ENCODE assay signal across 9 cellular contexts in the genomic region with DNA sequence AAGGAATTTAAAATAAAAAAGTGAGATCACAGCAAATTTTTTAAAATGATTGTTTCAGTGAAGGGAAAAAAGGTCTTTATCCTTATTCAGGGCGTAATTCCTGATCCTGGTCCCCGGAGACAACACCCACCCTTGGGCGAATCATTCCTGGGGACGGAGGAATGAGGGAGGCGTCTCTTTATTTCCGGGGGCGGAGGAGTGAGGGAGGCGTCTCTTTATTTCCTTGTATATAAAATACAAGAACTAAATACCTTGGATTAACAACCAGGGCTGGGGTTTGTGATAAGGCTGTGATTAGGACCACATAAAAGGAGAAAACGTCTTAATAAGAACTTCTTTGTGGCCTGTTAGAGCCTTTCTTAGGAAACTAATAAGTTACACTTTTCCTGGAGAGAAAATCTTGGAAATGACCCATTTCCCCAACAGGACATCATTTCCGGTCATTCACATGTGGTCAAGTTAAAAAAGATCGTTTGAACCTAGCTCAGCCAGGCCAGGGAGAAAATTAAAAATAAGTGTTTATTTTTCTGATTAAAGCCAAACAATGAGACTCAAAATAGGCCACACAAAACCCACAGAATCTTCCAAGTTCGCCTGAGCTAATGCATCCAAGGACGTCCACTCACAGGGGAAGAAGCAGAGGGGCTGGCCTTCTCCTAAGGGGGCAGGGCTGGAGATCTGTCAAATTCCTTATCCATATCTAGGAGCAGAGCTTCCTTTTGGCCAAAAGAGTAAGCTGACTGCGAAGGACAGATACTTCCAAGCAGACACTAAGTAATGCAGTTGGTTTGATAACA.
A peak's percentile ranks its signal among the peaks of the same experiment; 100 is the strongest.
DNase-seq lines count a peak whose midpoint lies in the region; ATAC-seq and TF ChIP-seq lines count a peak whose summit lies in the region.
"Had no signal": no experiment of that assay in that cellular context is flagged by ENCODE, and none has a peak within 500 bp of the region (broad histone marks: within the 10 kb centered on the region; RNA-seq: fewer than 3 reads in every experiment).

No MANE protein-coding gene starts in this region.

- no peak for TF ChIP-seq POLR2A in right lobe of liver (IDR thresholded peaks at IDR 0.05)

- H3K36me3 ChIP-seq in right lobe of liver: no peaks in the 10 kb centered on the region
- no peaks in the 10 kb centered on the region for H3K36me3 ChIP-seq in thymus (ENCODE audit: control insufficient read depth, insufficient read depth)

- TF ChIP-seq CTCF in dorsolateral prefrontal cortex (IDR thresholded peaks at IDR 0.05 in 54 of 56, conservative IDR thresholded peaks at IDR 0.05 in 2 of 56; ENCODE audit: low read depth in 1 of 56, partially characterized antibody in 56 of 56) (no peak), right lobe of liver (IDR thresholded peaks at IDR 0.05) (no peak)

- H3K4me1 ChIP-seq in right lobe of liver (peaks cover 0 to 20% (median 5%) of the 10 kb centered on the region in 4 donors), thymus (ENCODE audit: control insufficient read depth, insufficient read depth, low read length) (no peaks in the 10 kb centered on the region)

- intact Hi-C loops in dorsolateral prefrontal cortex (cut with DNase I) (no loop called here), right lobe of liver (cut with DNase I) (loop anchor here in 1 of 2 donors (10.0 kb wide), 1 partner anchor 105 kb away; no protein-coding TSS in a partner anchor)

- no peak overlapping the region for H3K4me3 ChIP-seq in dorsolateral prefrontal cortex
- no peak overlapping the region for H3K4me3 ChIP-seq in right lobe of liver
- no peak overlapping the region for H3K4me3 ChIP-seq in thymus (ENCODE audit: low read length)
- H3K4me3 ChIP-seq: K562 had no signal

- peaks cover 0 to 2% (median 0%) of the 10 kb centered on the region in 45 donors for H3K27me3 ChIP-seq in dorsolateral prefrontal cortex
- no peaks in the 10 kb centered on the region for H3K27me3 ChIP-seq in right lobe of liver
- no peaks in the 10 kb centered on the region for H3K27me3 ChIP-seq in thymus (ENCODE audit: control insufficient read depth, insufficient read depth)

- peak; percentile 69 for DNase-seq in LoVo (ENCODE audit: low spot score)
- no peak for DNase-seq in dorsolateral prefrontal cortex
- no peak for DNase-seq in right lobe of liver
- no peak for DNase-seq in NCI-H510A treated with DMSO at 0.1 percent for 48 hours (lab: John Stamatoyannopoulos, UW)
- DNase-seq in inferior parietal cortex (ENCODE audit: extremely low spot score): no peak
- no peak for DNase-seq in ACHN
- no peak for DNase-seq in Kasumi-1 (lab: John Stamatoyannopoulos, UW)

- H3K9me3 ChIP-seq in right lobe of liver (no peaks in the 10 kb centered on the region), thymus (ENCODE audit: control insufficient read depth) (no peaks in the 10 kb centered on the region)

- peak; percentile 28 to 63 (median 48) for ATAC-seq in right lobe of liver

- in situ Hi-C loops in ACHN (cut with HindIII; ENCODE audit: low pct_ligation_motif_present, low pct_unique_long_range_greater_than_20kb, low sequenced_read_pairs): no loop called here

- 53% methylated on average over 14 of the region's 14 CpGs for WGBS in right lobe of liver (ENCODE audit: insufficient coverage, low coverage, low lambda C conversion rate, missing lambda C conversion rate)
- 84% methylated on average over 14 of the region's 14 CpGs for WGBS in thymus

- H3K27ac ChIP-seq in dorsolateral prefrontal cortex: peak overlapping the region in 37 of 59 donors; percentile 7 to 80 (median 56)
- H3K27ac ChIP-seq in right lobe of liver: peak overlapping the region; percentile 61 to 71 (median 64)
- peak overlapping the region; percentile 25 for H3K27ac ChIP-seq in thymus (ENCODE audit: low read depth)
